Comparison of ENCODE assay signal across 7 cellular contexts in genomic region chr6:89146748-89147715, GRCh38. TPM values are rescaled to one million over a fixed set of nuclear protein-coding genes. Genes with fewer than 3 reads are reported as not detected.
DNase-seq lines count a peak whose midpoint lies in the region; ATAC-seq and TF ChIP-seq lines count a peak whose summit lies in the region.

No MANE protein-coding gene starts in this region.

- DNase-seq in EH (ENCODE audit: low read depth) (peak; percentile 64), heart left ventricle (no peak), prostate gland (ENCODE audit: low spot score) (peak; percentile 38)
- DNase-seq in Jurkat, Clone E6-1 (ENCODE audit: low read depth, low spot score): peak; percentile 24
- DNase-seq in activated T-cell treated with anti-CD3 and anti-CD28 coated beads, Interleukin-2, amount 50 U/mL, for 24 hours: no peak

- peak overlapping the region; percentile 79 for H3K4me3 Mint-ChIP-seq in activated T-cell treated with anti-CD3 and anti-CD28 coated beads, Interleukin-2, amount 50 U/mL, for 24 hours

- no peaks in the 10 kb centered on the region for H3K27me3 ChIP-seq in heart left ventricle
- H3K27me3 ChIP-seq in prostate gland (replicated peaks; ENCODE audit: insufficient read depth): no peaks in the 10 kb centered on the region

- no peaks in the 10 kb centered on the region for H3K27me3 Mint-ChIP-seq in activated T-cell treated with anti-CD3 and anti-CD28 coated beads, Interleukin-2, amount 50 U/mL, for 24 hours

- peaks cover 0 to 18% (median 0%) of the 10 kb centered on the region in 9 donors for H3K36me3 ChIP-seq in heart left ventricle
- H3K36me3 ChIP-seq in prostate gland: no peaks in the 10 kb centered on the region

- peaks cover 40% of the 10 kb centered on the region for H3K36me3 Mint-ChIP-seq in activated T-cell treated with anti-CD3 and anti-CD28 coated beads, Interleukin-2, amount 50 U/mL, for 24 hours (ENCODE audit: low read depth)

- H3K9me3 ChIP-seq in heart left ventricle: no peaks in the 10 kb centered on the region
- no peaks in the 10 kb centered on the region for H3K9me3 ChIP-seq in prostate gland

- no peaks in the 10 kb centered on the region for H3K9me3 Mint-ChIP-seq in activated T-cell treated with anti-CD3 and anti-CD28 coated beads, Interleukin-2, amount 50 U/mL, for 24 hours

- TF ChIP-seq CTCF in heart left ventricle (IDR thresholded peaks at IDR 0.05) (no peak), prostate gland (IDR thresholded peaks at IDR 0.05) (no peak)

- peaks cover 0 to 25% (median 7%) of the 10 kb centered on the region in 12 donors for H3K4me1 ChIP-seq in heart left ventricle
- H3K4me1 ChIP-seq in prostate gland (replicated peaks): peaks cover 5% of the 10 kb centered on the region

- peak overlapping the region; percentile 59 for H3K4me3 ChIP-seq in Jurkat, Clone E6-1 (ENCODE audit: low read length)
- H3K4me3 ChIP-seq in heart left ventricle (peak overlapping the region; percentile 61 to 92 (median 85)), prostate gland (peak overlapping the region; percentile 78 to 87)

- ATAC-seq in heart left ventricle: peak; percentile 18 to 73 (median 45)
- no peak for ATAC-seq in HG02884 (IDR thresholded peaks at IDR 0.05; ENCODE audit: unreplicated experiment)
- no peak for ATAC-seq in HG02973 (IDR thresholded peaks at IDR 0.05; ENCODE audit: unreplicated experiment)

- H3K27ac ChIP-seq in heart left ventricle (peak overlapping the region; percentile 82 to 98 (median 90)), prostate gland (peak overlapping the region; percentile 94 to 97)

- 31 to 40% (median 37%) methylated on average over 22 to 24 of the region's 24 CpGs for WGBS in heart left ventricle, 4 donors
- WGBS in prostate gland: 21% methylated on average over 24 of the region's 24 CpGs

- TF ChIP-seq POLR2A in heart left ventricle (IDR thresholded peaks at IDR 0.05): peak in 1 of 2 donors; percentile 38
- TF ChIP-seq POLR2A in prostate gland (IDR thresholded peaks at IDR 0.05): no peak

- peaks cover 43% of the 10 kb centered on the region for H3K4me1 Mint-ChIP-seq in activated T-cell treated with anti-CD3 and anti-CD28 coated beads, Interleukin-2, amount 50 U/mL, for 24 hours (ENCODE audit: low read depth)

- H3K27ac Mint-ChIP-seq in activated T-cell treated with anti-CD3 and anti-CD28 coated beads, Interleukin-2, amount 50 U/mL, for 24 hours: peak overlapping the region; percentile 90

- intact Hi-C loops in heart left ventricle (cut with DNase I): loop anchor here in 5 of 10 donors (5.0 to 10.0 kb wide), 3 partner anchors 62 to 218 kb away; partner anchors contain the start of gene PNRC1 (in 4 of the 5)
- intact Hi-C loops in prostate gland (cut with DNase I): loop anchor here (2.0 to 5.0 kb wide), 2 partner anchors 65 to 206 kb away; partner anchors contain the start of genes PNRC1 and UBE2J1

RNA-seq across cellular contexts. Expression of gene PM20D2, which starts 1.2 kb away (rescaled TPM):
- 16.0 TPM for polyA plus RNA-seq in Jurkat, Clone E6-1 (2012; ENCODE audit: insufficient read depth, insufficient read length)
- total RNA-seq in heart left ventricle (10 to 100 TPM in 5 of 9 donors, 1 to 10 TPM in 4; 6.0 to 22.9 (median 10.4) TPM), prostate gland (10 to 100 TPM; 11.9 to 48.4 TPM)
- 1 to 10 TPM; 2.4 to 7.0 TPM for polyA plus RNA-seq in heart left ventricle

RNA-seq across cellular contexts. Expression of gene SRSF12, which starts 29.2 kb away (rescaled TPM):
- polyA plus RNA-seq in Jurkat, Clone E6-1 (2012; ENCODE audit: insufficient read depth, insufficient read length): 4.6 TPM
- total RNA-seq in heart left ventricle (under 1 TPM in 5 of 9 donors, not detected in 4; 0.14 to 0.48 (median 0.16) TPM), prostate gland (1 to 10 TPM; 1.0 to 5.7 TPM)
- polyA plus RNA-seq in heart left ventricle: under 1 TPM in 1 of 2 donors, not detected in 1; 0.28 TPM

Comparison
In these comparisons a context has a peak if more than half of its experiments do, and no peak if none do; other contexts are left out.
1. DNase-seq: peak in EH (single experiment), Jurkat, Clone E6-1 (single experiment) and prostate gland (single experiment); none in activated T-cell treated with anti-CD3 and anti-CD28 coated beads, Interleukin-2, amount 50 U/mL, for 24 hours (single experiment) and heart left ventricle (0 of 5).
2. ATAC-seq: peak in heart left ventricle (4 of 4); none in HG02884 (single experiment) and HG02973 (single experiment).
3. Peak in every context shown above with its lines, with median percentiles within 50 percentile points of each other: H3K4me3 ChIP-seq.